In the genomic region with DNA sequence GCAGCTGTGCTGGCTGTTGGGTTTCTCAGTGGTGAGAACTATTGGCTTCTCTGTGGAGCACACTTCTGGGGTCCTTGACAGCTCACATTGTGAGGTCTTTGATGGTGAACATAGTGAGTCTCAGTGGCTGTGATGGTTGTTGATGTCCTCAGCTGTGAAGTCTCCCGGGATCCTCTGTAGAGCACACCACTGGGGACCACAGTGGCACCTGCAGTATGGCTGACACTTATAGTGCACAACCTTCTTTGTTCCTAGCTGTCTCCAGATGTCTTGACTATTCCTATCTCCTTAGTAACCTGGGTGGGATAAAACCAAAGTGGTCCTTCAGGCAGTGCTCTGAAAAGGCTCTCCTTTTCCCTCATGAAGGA, we compare ENCODE assay signal across 24 cellular contexts.
"Had no signal": no experiment of that assay in that cellular context is flagged by ENCODE, and none has a peak within 500 bp of the region (broad histone marks: within the 10 kb centered on the region; RNA-seq: fewer than 3 reads in every experiment).

No MANE protein-coding gene starts in this region.

- H3K27ac ChIP-seq: hepatocyte, left ventricle myocardium inferior, ovary, right atrium auricular region, right lobe of liver, stomach, testis, thyroid gland, transverse colon, upper lobe of left lung, vagina had no signal

- H3K27me3 ChIP-seq: hepatocyte, ovary, right atrium auricular region, stomach, testis, thyroid gland, transverse colon, upper lobe of left lung, vagina had no signal

- DNase-seq: islet precursor cell; left ventricle myocardium inferior; mesendoderm; naive B cell; natural killer cell; ovary; right lobe of liver; stimulated activated CD4-positive, alpha-beta T cell treated with anti-CD3 and anti-CD28 coated beads, Interleukin-1b, Interleukin-23, amount 100 ng/mL, for 48 hours; stimulated activated CD4-positive, alpha-beta T cell treated with anti-CD3 and anti-CD28 coated beads, Interleukin-2, amount 100 ng/mL, for 48 hours; stimulated activated CD4-positive, alpha-beta T cell treated with anti-CD3 and anti-CD28 coated beads, Interleukin-4, amount 100 ng/mL, for 4 hours; stimulated activated CD8-positive, alpha-beta memory T cell treated with anti-CD3 and anti-CD28 coated beads, Interleukin-4, amount 100 ng/mL, for 48 hours; stimulated activated naive CD4-positive, alpha-beta T cell; stomach; testis; thyroid gland; transverse colon; upper lobe of left lung had no signal

- H3K9me3 ChIP-seq: left ventricle myocardium inferior, ovary, right atrium auricular region, right lobe of liver, stomach, testis, thyroid gland, transverse colon, upper lobe of left lung, vagina had no signal

- H3K27me3 Mint-ChIP-seq: progenitor cell of endocrine pancreas had no signal

- H3K4me1 Mint-ChIP-seq: mesothelial cell of epicardium, naive B cell had no signal

- H3K27ac Mint-ChIP-seq: mesothelial cell of epicardium, naive B cell, natural killer cell, progenitor cell of endocrine pancreas had no signal

- H3K36me3 Mint-ChIP-seq: naive B cell, natural killer cell had no signal

- ATAC-seq: right lobe of liver had no signal

- H3K79me2 ChIP-seq: hepatocyte had no signal

- H3K9me3 Mint-ChIP-seq: natural killer cell had no signal

- H3K4me2 ChIP-seq: hepatocyte, smooth muscle cell had no signal

- H3K4me3 ChIP-seq: hepatocyte, left ventricle myocardium inferior, lung, ovary, right atrium auricular region, right lobe of liver, smooth muscle cell, stomach, testis, thyroid gland, transverse colon, upper lobe of left lung, vagina had no signal

- H3K4me1 ChIP-seq: left ventricle myocardium inferior, right atrium auricular region, right lobe of liver, stomach, testis, thyroid gland, transverse colon, upper lobe of left lung, vagina had no signal

- H3K36me3 ChIP-seq: left ventricle myocardium inferior, ovary, right atrium auricular region, right lobe of liver, stomach, thyroid gland, transverse colon, upper lobe of left lung, vagina had no signal

- H3K4me3 Mint-ChIP-seq: mesothelial cell of epicardium, naive B cell, natural killer cell had no signal

- H2AFZ ChIP-seq: hepatocyte had no signal
